Comparison of ENCODE assay signal across 9 cellular contexts in genomic region chr2:61534926-61535325, GRCh38. TPM values are rescaled to one million over a fixed set of nuclear protein-coding genes. Genes with fewer than 3 reads are reported as not detected.
DNase-seq lines count a peak whose midpoint lies in the region; TF ChIP-seq lines count a peak whose summit lies in the region.
"Had no signal": no experiment of that assay in that cellular context is flagged by ENCODE, and none has a peak within 500 bp of the region (broad histone marks: within the 10 kb centered on the region; RNA-seq: fewer than 3 reads in every experiment).

No MANE protein-coding gene starts in this region.

- H3K9me3 ChIP-seq in CD4-positive, alpha-beta memory T cell (ENCODE audit: control insufficient read depth in 1 of 2, low read length in 2 of 2), result no peaks in the 10 kb centered on the region

- intact Hi-C loops in CD4-positive, alpha-beta memory T cell (cut with micrococcal nuclease), result loop anchor here (5.0 to 10.0 kb wide), 3 partner anchors 260 to 662 kb away; partner anchors contain the start of genes B3GNT2 and REL

- H3K9me3 Mint-ChIP-seq in CD4-positive, alpha-beta memory T cell, result peaks cover 0 to 3% (median 0%) of the 10 kb centered on the region in 8 donors
- H3K9me3 Mint-ChIP-seq in neural crest cell, result no peaks in the 10 kb centered on the region

- H3K36me3 Mint-ChIP-seq in CD4-positive, alpha-beta memory T cell, result peaks cover 0 to 26% of the 10 kb centered on the region in 2 donors
- peaks cover 13% of the 10 kb centered on the region for H3K36me3 Mint-ChIP-seq in neural crest cell (ENCODE audit: low read depth)

- DNase-seq in CD4-positive, alpha-beta memory T cell, result no peak
- DNase-seq in M059J (ENCODE audit: low read depth) (peak; percentile 9), dedifferentiated amniotic fluid mesenchymal stem cell (ENCODE audit: extremely low spot score) (peak; percentile 18), neural crest cell (ENCODE audit: low read depth, low spot score) (no peak), activated gamma-delta T cell (lab: John Stamatoyannopoulos, UW) (no peak), Kasumi-1 (lab: John Stamatoyannopoulos, UW) (no peak), nucleus accumbens (lab: John Stamatoyannopoulos, UW) (no peak)
- DNase-seq in activated CD4-positive, CD25-positive, alpha-beta regulatory T cell treated with anti-CD3 and anti-CD28 coated beads, Interleukin-2, amount 50 U/mL, for 72 hours, result no peak
- DNase-seq: NCI-H187 treated with DMSO at 0.1 percent for 48 hours had no signal

- peaks cover 0 to 2% of the 10 kb centered on the region in 2 donors for H3K27me3 Mint-ChIP-seq in CD4-positive, alpha-beta memory T cell
- peaks cover 8% of the 10 kb centered on the region for H3K27me3 Mint-ChIP-seq in neural crest cell (ENCODE audit: low read depth)

- peak overlapping the region in 5 of 7 donors; percentile 24 to 99 (median 80) for H3K27ac Mint-ChIP-seq in CD4-positive, alpha-beta memory T cell
- H3K27ac Mint-ChIP-seq in neural crest cell (ENCODE audit: unreplicated experiment), result no peak overlapping the region

- peaks cover 66% of the 10 kb centered on the region for H3K4me1 ChIP-seq in CD4-positive, alpha-beta memory T cell (ENCODE audit: insufficient read depth, low read length)

- peak overlapping the region in 1 of 2 donors; percentile 5 for H3K4me3 ChIP-seq in CD4-positive, alpha-beta memory T cell (ENCODE audit: low read length in 2 of 2)

- POLR2A ChIA-PET in CD4-positive, alpha-beta memory T cell (lab: Charles Lee; ENCODE audit: partially characterized antibody), result interaction anchor here (0.7 to 4.7 kb wide), 5 partner anchors 12 to 357 kb away, joined by 3 to 36 read pairs (median 14); no protein-coding TSS in a partner anchor

- no peak for TF ChIP-seq CTCF in neural crest cell (conservative IDR thresholded peaks at IDR 0.05)

- H3K4me1 Mint-ChIP-seq in CD4-positive, alpha-beta memory T cell, result peaks cover 33 to 73% (median 42%) of the 10 kb centered on the region in 4 donors
- peaks cover 57% of the 10 kb centered on the region for H3K4me1 Mint-ChIP-seq in neural crest cell

- CTCF ChIA-PET in CD4-positive, alpha-beta memory T cell (lab: Charles Lee; ENCODE audit: partially characterized antibody), result interaction anchor here (0.6 to 1.8 kb wide), 4 partner anchors 62 to 124 kb away, joined by 3 to 5 read pairs (median 3); no protein-coding TSS in a partner anchor

- H3K27me3 ChIP-seq in CD4-positive, alpha-beta memory T cell (ENCODE audit: insufficient read depth, low read length), result no peaks in the 10 kb centered on the region

- no peak overlapping the region for H3K27ac ChIP-seq in CD4-positive, alpha-beta memory T cell (ENCODE audit: low read depth, low read length)

- no peaks in the 10 kb centered on the region for H3K36me3 ChIP-seq in CD4-positive, alpha-beta memory T cell (ENCODE audit: insufficient read depth, low read length)

- peak overlapping the region; percentile 91 to 100 (median 96) for H3K4me3 Mint-ChIP-seq in CD4-positive, alpha-beta memory T cell
- H3K4me3 Mint-ChIP-seq in neural crest cell, result peak overlapping the region; percentile 95

RNA-seq across cellular contexts. Expression of gene XPO1, which starts 3.2 kb away (rescaled TPM):
- 100 to 1,000 TPM; 174 to 180 TPM for total RNA-seq in CD4-positive, alpha-beta memory T cell
- 10 to 100 TPM; 26.8 to 45.9 TPM for polyA plus RNA-seq in CD4-positive, alpha-beta memory T cell
- total RNA-seq in M059J (2014; rRNA removed; shearing (Covaris generic)), result 134 and 210 TPM in 2 replicates
- 233 and 238 TPM in 2 replicates for total RNA-seq in neural crest cell

Comparison
In these comparisons a context has a peak if more than half of its experiments do, and no peak if none do; other contexts are left out.
1. DNase-seq: peak in M059J (single experiment) and dedifferentiated amniotic fluid mesenchymal stem cell (single experiment); none in CD4-positive, alpha-beta memory T cell (0 of 5), neural crest cell (single experiment), activated gamma-delta T cell (single experiment), activated CD4-positive, CD25-positive, alpha-beta regulatory T cell treated with anti-CD3 and anti-CD28 coated beads, Interleukin-2, amount 50 U/mL, for 72 hours (single experiment), Kasumi-1 (0 of 2) and nucleus accumbens (0 of 56).